Comparison of ENCODE assay signal across 14 cellular contexts in genomic region chr2:205800257-205800656, GRCh38.
DNase-seq lines count a peak whose midpoint lies in the region; ATAC-seq and TF ChIP-seq lines count a peak whose summit lies in the region.
"Had no signal": no experiment of that assay in that cellular context is flagged by ENCODE, and none has a peak within 500 bp of the region (broad histone marks: within the 10 kb centered on the region; RNA-seq: fewer than 3 reads in every experiment).

No MANE protein-coding gene starts in this region.

- peak overlapping the region; percentile 81 for H3K27ac ChIP-seq in VCaP
- H3K27ac ChIP-seq in osteoblast (ENCODE audit: low read depth, low read length) = no peak overlapping the region

- peak overlapping the region; percentile 68 for H3K27ac Mint-ChIP-seq in type B pancreatic cell
- H3K27ac Mint-ChIP-seq: CD14-positive monocyte had no signal

- H3K4me2 ChIP-seq in osteoblast (ENCODE audit: insufficient read depth, low read length) = no peak overlapping the region

- ATAC-seq in HG03378 (IDR thresholded peaks at IDR 0.05; ENCODE audit: unreplicated experiment) = no peak
- ATAC-seq: PC-3 had no signal

- no peak overlapping the region for H3K4me3 Mint-ChIP-seq in type B pancreatic cell
- H3K4me3 Mint-ChIP-seq: CD14-positive monocyte had no signal

- peaks cover 12% of the 10 kb centered on the region for H3K4me1 Mint-ChIP-seq in type B pancreatic cell (ENCODE audit: unreplicated experiment)

- H3K9me3 ChIP-seq in osteoblast (ENCODE audit: low read depth, low read length) = no peaks in the 10 kb centered on the region

- H3K4me3 ChIP-seq in fibroblast of villous mesenchyme (ENCODE audit: low read depth, low read length) = no peak overlapping the region
- no peak overlapping the region for H3K4me3 ChIP-seq in osteoblast (ENCODE audit: insufficient read depth, low read length)

- peaks cover 9% of the 10 kb centered on the region for H3K9me3 Mint-ChIP-seq in type B pancreatic cell

- peaks cover 21% of the 10 kb centered on the region for H3K36me3 Mint-ChIP-seq in type B pancreatic cell
- H3K36me3 Mint-ChIP-seq: CD14-positive monocyte had no signal

- no peaks in the 10 kb centered on the region for H3K27me3 ChIP-seq in osteoblast (ENCODE audit: insufficient read depth, low read length)

- peaks cover 9% of the 10 kb centered on the region for H3K27me3 Mint-ChIP-seq in type B pancreatic cell

- no peaks in the 10 kb centered on the region for H4K20me1 ChIP-seq in osteoblast (ENCODE audit: insufficient read depth, low read length)

- H3K4me1 ChIP-seq in osteoblast (ENCODE audit: insufficient read depth, low read length) = no peaks in the 10 kb centered on the region

- DNase-seq in fibroblast of villous mesenchyme (ENCODE audit: low read depth) (peak; percentile 20), osteoblast (ENCODE audit: insufficient read length, low spot score, missing footprints) (peak; percentile 55), type B pancreatic cell (ENCODE audit: extremely low spot score, unreplicated experiment) (no peak), T-helper 2 cell (no peak), NCI-H446 (lab: John Stamatoyannopoulos, UW) (no peak), activated gamma-delta T cell treated with Interleukin-2 at 50 U/mL for 16 hours (no peak)
- DNase-seq: COR-L47, EL, KBM-7, NCI-H2107, PC-3 had no signal

- H3K79me2 ChIP-seq in osteoblast (ENCODE audit: insufficient read depth, low read length) = no peaks in the 10 kb centered on the region

- no peak overlapping the region for H2AFZ ChIP-seq in osteoblast (ENCODE audit: low read length)

- TF ChIP-seq CTCF in VCaP (conservative IDR thresholded peaks at IDR 0.05) = no peak
- TF ChIP-seq CTCF in fibroblast of villous mesenchyme (IDR thresholded peaks at IDR 0.05; ENCODE audit: insufficient read depth, low read depth, low read length) = no peak
- no peak for TF ChIP-seq CTCF in osteoblast (IDR thresholded peaks at IDR 0.05; ENCODE audit: extremely low read depth, low read depth, low read length)
- no peak for TF ChIP-seq CTCF in type B pancreatic cell (conservative IDR thresholded peaks at IDR 0.05)

- peaks cover 17% of the 10 kb centered on the region for H3K36me3 ChIP-seq in osteoblast (ENCODE audit: insufficient read depth, low read length)

Comparison
In these comparisons a context has a peak if more than half of its experiments do, and no peak if none do; other contexts are left out.
1. DNase-seq: peak in fibroblast of villous mesenchyme (single experiment) and osteoblast (single experiment); none in type B pancreatic cell (single experiment), T-helper 2 cell (0 of 5), NCI-H446 (0 of 2) and activated gamma-delta T cell treated with Interleukin-2 at 50 U/mL for 16 hours (single experiment).